Comparison of ENCODE assay signal across 8 cellular contexts in genomic region chr15:89888214-89888804, GRCh38. TPM values are rescaled to one million over a fixed set of nuclear protein-coding genes. Genes with fewer than 3 reads are reported as not detected.
DNase-seq lines count a peak whose midpoint lies in the region; ATAC-seq, FAIRE-seq and TF ChIP-seq lines count a peak whose summit lies in the region.

No MANE protein-coding gene starts in this region.

- H2AFZ ChIP-seq in MM.1S (ENCODE audit: low read length): no peak overlapping the region
- H2AFZ ChIP-seq in K562 (ENCODE audit: low read depth, low read length): no peak overlapping the region

- peak; percentile 36 to 65 for TF ChIP-seq RAD21 in K562 (CRISPR knock-in tag; conservative IDR thresholded peaks at IDR 0.05 in 1 of 2, IDR thresholded peaks at IDR 0.05 in 1 of 2)

- TF ChIP-seq EP300 in K562 (IDR thresholded peaks at IDR 0.05; ENCODE audit: low read length): no peak

- TF ChIP-seq CTCF in MM.1S (IDR thresholded peaks at IDR 0.05; ENCODE audit: low read length) (peak; percentile 57), K562 (IDR thresholded peaks at IDR 0.05 in 2 of 3, conservative IDR thresholded peaks at IDR 0.05 in 1 of 3; ENCODE audit: insufficient read depth in 2 of 3, low read depth in 1 of 3, low read length in 3 of 3) (peak; percentile 45 to 61 (median 55); a peak in 4 of 6 replicates), nephron (IDR thresholded peaks at IDR 0.05; ENCODE audit: unreplicated experiment in 3 of 3) (peak; percentile 44 to 45 (median 45))

- H3K4me1 ChIP-seq in MM.1S (ENCODE audit: low read length): peaks cover 27% of the 10 kb centered on the region
- peaks cover 0 to 6% of the 10 kb centered on the region in 2 experiments; a peak in 1 of 5 replicates for H3K4me1 ChIP-seq in K562 (replicated peaks in 1 of 2; ENCODE audit: control insufficient read depth in 2 of 2, insufficient read depth in 2 of 2, low read length in 2 of 2)
- H3K4me1 ChIP-seq in CD4-positive, alpha-beta memory T cell (ENCODE audit: insufficient read depth, low read length): peaks cover 33% of the 10 kb centered on the region

- H4K20me1 ChIP-seq in MM.1S (ENCODE audit: insufficient read depth, low read length): no peaks in the 10 kb centered on the region
- H4K20me1 ChIP-seq in K562 (replicated peaks; ENCODE audit: control insufficient read depth, insufficient read depth, low read length): no peaks in the 10 kb centered on the region

- peaks cover 15% of the 10 kb centered on the region for H3K4me1 Mint-ChIP-seq in nephron
- H3K4me1 Mint-ChIP-seq in CD4-positive, alpha-beta memory T cell: peaks cover 21 to 40% (median 30%) of the 10 kb centered on the region in 4 donors

- H3K27me3 Mint-ChIP-seq in nephron (ENCODE audit: low read depth): no peaks in the 10 kb centered on the region
- no peaks in the 10 kb centered on the region for H3K27me3 Mint-ChIP-seq in CD4-positive, alpha-beta memory T cell

- 55% methylated on average over 4 of the region's 4 CpGs for WGBS in K562 (ENCODE audit: insufficient coverage, low coverage, missing lambda C conversion rate)

- TF ChIP-seq POLR2A in K562 (conservative IDR thresholded peaks at IDR 0.05): no peak

- POLR2A ChIA-PET in K562 (lab: Yijun Ruan, JAX): interaction anchor here (0.6 to 1.5 kb wide), 6 partner anchors 10 to 126 kb away, joined by 3 to 7 read pairs (median 3); no protein-coding TSS in a partner anchor
- POLR2A ChIA-PET in CD4-positive, alpha-beta memory T cell (lab: Charles Lee; ENCODE audit: partially characterized antibody): no interaction called here

- H3K27me3 ChIP-seq in MM.1S (replicated peaks; ENCODE audit: insufficient read depth, low read length) (no peaks in the 10 kb centered on the region), K562 (ENCODE audit: control insufficient read depth in 2 of 2, insufficient read depth in 2 of 2, low read length in 2 of 2) (no peaks in the 10 kb centered on the region)
- H3K27me3 ChIP-seq in CD4-positive, alpha-beta memory T cell (ENCODE audit: insufficient read depth, low read length): no peaks in the 10 kb centered on the region

- no peaks in the 10 kb centered on the region for H3K9me1 ChIP-seq in K562 (ENCODE audit: control insufficient read depth, insufficient read depth, low read length)

- intact Hi-C loops in K562 (cut with micrococcal nuclease): loop anchor here (1.0 kb wide), 1 partner anchor 148 kb away; no protein-coding TSS in a partner anchor
- intact Hi-C loops in CD4-positive, alpha-beta memory T cell (cut with micrococcal nuclease): no loop called here

- H3K4me2 ChIP-seq in MM.1S (ENCODE audit: low read depth, low read length): no peak overlapping the region
- H3K4me2 ChIP-seq in K562 (ENCODE audit: insufficient read depth, low read length): no peak overlapping the region

- DNase-seq in GM04503 (ENCODE audit: low read depth): peak; percentile 72
- peak; percentile 54 for DNase-seq in MM.1S
- DNase-seq in K562 (ENCODE audit: extremely low read depth in 1 of 4, low spot score in 3 of 4): peak in 1 of 4 experiments; percentile 51
- DNase-seq in LoVo (ENCODE audit: low spot score): no peak
- no peak for DNase-seq in GF-D8 (lab: John Stamatoyannopoulos, UW)
- DNase-seq in CD4-positive, alpha-beta memory T cell: no peak

- H3F3A ChIP-seq in MM.1S (ENCODE audit: insufficient read depth, low read length): peaks cover 25% of the 10 kb centered on the region

- H3K4me3 Mint-ChIP-seq in nephron: peak overlapping the region in 1 of 3 experiments; percentile 35
- H3K4me3 Mint-ChIP-seq in CD4-positive, alpha-beta memory T cell: no peak overlapping the region

- no TSS peak for BruUV-seq in K562 (replicated peaks; lab: Mats Ljungman, UMichigan)

- H3K9me3 Mint-ChIP-seq in nephron: no peaks in the 10 kb centered on the region
- no peaks in the 10 kb centered on the region for H3K9me3 Mint-ChIP-seq in CD4-positive, alpha-beta memory T cell

- H3K9me3 ChIP-seq in MM.1S (replicated peaks; ENCODE audit: insufficient read depth, low read length): no peaks in the 10 kb centered on the region
- H3K9me3 ChIP-seq in K562 (replicated peaks; ENCODE audit: control insufficient read depth, insufficient read depth, low read depth, low read length): no peaks in the 10 kb centered on the region
- no peaks in the 10 kb centered on the region for H3K9me3 ChIP-seq in CD4-positive, alpha-beta memory T cell (ENCODE audit: control insufficient read depth in 1 of 2, low read length in 2 of 2)

- H3K27ac ChIP-seq in MM.1S (ENCODE audit: low read length): no peak overlapping the region
- no peak overlapping the region for H3K27ac ChIP-seq in K562 (ENCODE audit: extremely low read depth, low read depth, low read length)
- no peak overlapping the region for H3K27ac ChIP-seq in CD4-positive, alpha-beta memory T cell (ENCODE audit: low read depth, low read length)

- in situ Hi-C loops in K562 (cut with MboI): no loop called here

- H3K27ac Mint-ChIP-seq in nephron: no peak overlapping the region
- H3K27ac Mint-ChIP-seq in CD4-positive, alpha-beta memory T cell: peak overlapping the region in 1 of 7 donors; percentile 24

- CTCF ChIA-PET in K562 (lab: Yijun Ruan, JAX; ENCODE audit: low intra/inter-chr PET ratio): interaction anchor here (0.5 to 1.6 kb wide), 7 partner anchors 14 to 1382 kb away, joined by 3 to 11 read pairs (median 4); no protein-coding TSS in a partner anchor
- CTCF ChIA-PET in CD4-positive, alpha-beta memory T cell (lab: Charles Lee; ENCODE audit: partially characterized antibody): interaction anchor here (1.1 to 6.8 kb wide), 4 partner anchors 10 to 216 kb away, joined by 3 to 92 read pairs (median 20); no protein-coding TSS in a partner anchor

- H3K9ac ChIP-seq in MM.1S (ENCODE audit: low read length) (no peak overlapping the region), K562 (ENCODE audit: insufficient read depth in 1 of 2, low read depth in 2 of 2, low read length in 2 of 2) (no peak overlapping the region)

- H3K36me3 ChIP-seq in MM.1S (replicated peaks; ENCODE audit: insufficient read depth, low read length): no peaks in the 10 kb centered on the region; the same call in 1 of the 2 replicates
- peaks cover 46% of the 10 kb centered on the region for H3K36me3 ChIP-seq in K562 (ENCODE audit: control insufficient read depth, insufficient read depth, low read length)
- peaks cover 18% of the 10 kb centered on the region for H3K36me3 ChIP-seq in CD4-positive, alpha-beta memory T cell (ENCODE audit: insufficient read depth, low read length)

- no peak overlapping the region for H3K4me3 ChIP-seq in MM.1S (ENCODE audit: low read length)
- H3K4me3 ChIP-seq in K562: no peak overlapping the region
- no peak overlapping the region for H3K4me3 ChIP-seq in CD4-positive, alpha-beta memory T cell (ENCODE audit: low read length in 2 of 2)

- peak; percentile 74 for FAIRE-seq in K562 (lab: Jason Lieb, UNC)

- H3K79me2 ChIP-seq in MM.1S (ENCODE audit: low read length) (peaks cover 40% of the 10 kb centered on the region), K562 (ENCODE audit: control insufficient read depth, insufficient read depth, low read length) (peaks cover 29% of the 10 kb centered on the region)

- H3K9me2 ChIP-seq in MM.1S (replicated peaks; ENCODE audit: insufficient read depth, low read length): no peaks in the 10 kb centered on the region

- H3K36me3 Mint-ChIP-seq in nephron (ENCODE audit: low read depth): peaks cover 31% of the 10 kb centered on the region
- H3K36me3 Mint-ChIP-seq in CD4-positive, alpha-beta memory T cell: peaks cover 23 to 39% of the 10 kb centered on the region in 2 donors

- ATAC-seq in K562 (peak; percentile 71), GM18870 (IDR thresholded peaks at IDR 0.05; ENCODE audit: unreplicated experiment) (no peak)

RNA-seq across cellular contexts. Expression of gene AP3S2, which starts 5.5 kb away (rescaled TPM):
- 78.3 and 139 TPM in 2 replicates for total RNA-seq in K562 (2011; cell fraction: chromatin; rRNA removed; ENCODE audit: low replicate concordance)
- total RNA-seq in K562 (2011; cell fraction: nucleolus; rRNA removed): 52.0 and 53.4 TPM in 2 replicates
- 80.6 and 127 TPM in 2 replicates for total RNA-seq in K562 (2011; cell fraction: nucleoplasm; rRNA removed)
- 18.7 and 39.5 TPM in 2 replicates for total RNA-seq in K562 (2014; rRNA removed)
- 54.1 and 60.8 TPM in 2 replicates for total RNA-seq in K562 (2014; rRNA removed; fragmentation: Illumina TruSeq; extraction: Trizol)
- total RNA-seq in K562 (2015; rRNA removed; fragmentation: Illumina TruSeq; extraction: Trizol): 47.2 and 50.0 TPM in 2 replicates
- total RNA-seq in K562 (2021): 25.0 and 25.8 TPM in 2 replicates
- polyA plus RNA-seq in K562 (2011; rRNA removed): 23.4 and 37.4 TPM in 2 replicates
- 15.5 and 20.6 TPM in 2 replicates for polyA plus RNA-seq in K562 (2011; cell fraction: cytosol; rRNA removed)
- polyA plus RNA-seq in K562 (2011; cell fraction: nucleus; rRNA removed): 14.4 TPM in 2 replicates
- polyA plus RNA-seq in K562 (2012): 19.0 and 30.0 TPM in 2 replicates
- polyA plus RNA-seq in K562 (2014; fragmentation: Illumina TruSeq; extraction: Trizol): 31.0 and 34.4 TPM in 2 replicates
- 10 to 100 TPM; 16.4 to 20.1 TPM for polyA plus RNA-seq in K562 (2014; fragmentation: Nextera tagmentation; extraction: Ambion mirVana)
- 26.7 and 49.4 TPM in 2 replicates for polyA plus RNA-seq in K562 (2014; rRNA removed)
- 68.2 and 79.0 TPM in 2 replicates for polyA minus RNA-seq in K562 (2011; rRNA and poly(A)+ RNA removed)
- polyA minus RNA-seq in K562 (2011; cell fraction: cytosol; rRNA and poly(A)+ RNA removed): 10.6 and 28.6 TPM in 2 replicates
- 19.5 and 28.7 TPM in 2 replicates for polyA minus RNA-seq in K562 (2011; cell fraction: nucleus; rRNA and poly(A)+ RNA removed)
- total RNA-seq in CD4-positive, alpha-beta memory T cell: 10 to 100 TPM; 34.3 to 36.6 TPM
- 10 to 100 TPM; 34.1 to 37.3 TPM for polyA plus RNA-seq in CD4-positive, alpha-beta memory T cell

RNA-seq across cellular contexts. Expression of gene ARPIN, which starts 24.4 kb away (rescaled TPM):
- not detected in 2 replicates for total RNA-seq in K562 (2011; cell fraction: chromatin; rRNA removed; ENCODE audit: low replicate concordance)
- total RNA-seq in K562 (2011; cell fraction: nucleolus; rRNA removed): not detected in 2 replicates
- total RNA-seq in K562 (2011; cell fraction: nucleoplasm; rRNA removed): not detected in 2 replicates
- not detected in 2 replicates for total RNA-seq in K562 (2014; rRNA removed)
- not detected in 2 replicates for total RNA-seq in K562 (2014; rRNA removed; fragmentation: Illumina TruSeq; extraction: Trizol)
- not detected in 2 replicates for total RNA-seq in K562 (2015; rRNA removed; fragmentation: Illumina TruSeq; extraction: Trizol)
- total RNA-seq in K562 (2021): 0.04 TPM in 1 of 2 replicates, not detected in the other
- polyA plus RNA-seq in K562 (2011; rRNA removed): not detected in 2 replicates
- not detected in 2 replicates for polyA plus RNA-seq in K562 (2011; cell fraction: cytosol; rRNA removed)
- polyA plus RNA-seq in K562 (2011; cell fraction: nucleus; rRNA removed): not detected in 2 replicates
- 0.05 TPM in 1 of 2 replicates, not detected in the other for polyA plus RNA-seq in K562 (2012)
- polyA plus RNA-seq in K562 (2014; fragmentation: Illumina TruSeq; extraction: Trizol): not detected in 2 replicates
- not detected for polyA plus RNA-seq in K562 (2014; fragmentation: Nextera tagmentation; extraction: Ambion mirVana)
- not detected in 2 replicates for polyA plus RNA-seq in K562 (2014; rRNA removed)
- polyA minus RNA-seq in K562 (2011; rRNA and poly(A)+ RNA removed): not detected in 2 replicates
- polyA minus RNA-seq in K562 (2011; cell fraction: cytosol; rRNA and poly(A)+ RNA removed): not detected in 2 replicates
- polyA minus RNA-seq in K562 (2011; cell fraction: nucleus; rRNA and poly(A)+ RNA removed): not detected in 2 replicates
- under 1 TPM; 0.11 to 0.26 TPM for total RNA-seq in CD4-positive, alpha-beta memory T cell
- polyA plus RNA-seq in CD4-positive, alpha-beta memory T cell: not detected

Comparison
In these comparisons a context has a peak if more than half of its experiments do, and no peak if none do; other contexts are left out.
1. DNase-seq: peak in GM04503 (single experiment) and MM.1S (single experiment); none in LoVo (single experiment), GF-D8 (single experiment) and CD4-positive, alpha-beta memory T cell (0 of 5).
2. Peak in every context shown above with its lines, with median percentiles within 50 percentile points of each other: CTCF ChIP-seq.